17 cellular contexts compared by ENCODE assay signal in genomic region chr2:187775196-187775595, GRCh38.
A peak's percentile ranks its signal among the peaks of the same experiment; 100 is the strongest.
DNase-seq lines count a peak whose midpoint lies in the region; ATAC-seq, FAIRE-seq and TF ChIP-seq lines count a peak whose summit lies in the region.
"Had no signal": no experiment of that assay in that cellular context is flagged by ENCODE, and none has a peak within 500 bp of the region (broad histone marks: within the 10 kb centered on the region; RNA-seq: fewer than 3 reads in every experiment).

No MANE protein-coding gene starts in this region.

- no peak overlapping the region for H3K9ac ChIP-seq in keratinocyte (ENCODE audit: control insufficient read depth, extremely low read depth, insufficient read depth, low read length)

- FAIRE-seq in keratinocyte (lab: Jason Lieb, UNC): peak; percentile 20
- FAIRE-seq: D721Med had no signal

- H3K9me3 ChIP-seq in keratinocyte (ENCODE audit: control insufficient read depth, low read depth, low read length) (no peaks in the 10 kb centered on the region), ovary (no peaks in the 10 kb centered on the region)

- H2AFZ ChIP-seq in keratinocyte (ENCODE audit: control insufficient read depth, low read length): no peak overlapping the region

- TF ChIP-seq POLR2A in ovary (IDR thresholded peaks at IDR 0.05): no peak

- H3K4me3 ChIP-seq in keratinocyte (ENCODE audit: control insufficient read depth in 2 of 3, extremely low read depth in 1 of 3, insufficient read depth in 2 of 3, low read depth in 1 of 3, low read length in 3 of 3) (no peak overlapping the region), ovary (no peak overlapping the region)

- WGBS in ovary, 3 donors: 72 to 79% (median 77%) methylated on average over 2 of the region's 2 CpGs

- H3K4me1 ChIP-seq in keratinocyte (ENCODE audit: control insufficient read depth, extremely low read depth, insufficient read depth, low read length) (peaks cover 18% of the 10 kb centered on the region), ovary (ENCODE audit: insufficient read depth) (no peaks in the 10 kb centered on the region)

- no peaks in the 10 kb centered on the region for H3K79me2 ChIP-seq in keratinocyte (ENCODE audit: control insufficient read depth, insufficient read depth, low read length)

- H3K9me1 ChIP-seq in keratinocyte (ENCODE audit: control insufficient read depth, extremely low read depth, insufficient read depth, low read length): no peaks in the 10 kb centered on the region

- no peak for TF ChIP-seq EP300 in ovary (IDR thresholded peaks at IDR 0.05)

- intact Hi-C loops in ovary (cut with DNase I): no loop called here

- dilution Hi-C loops in keratinocyte (cut with MboI; ENCODE audit: extremely low pct_ligation_motif_present, low sequenced_read_pairs): no loop called here

- H4K20me1 ChIP-seq in keratinocyte (ENCODE audit: control insufficient read depth, extremely low read depth, insufficient read depth, low read length): no peaks in the 10 kb centered on the region

- TF ChIP-seq CTCF in keratinocyte (optimal IDR thresholded peaks at IDR 0.05 in 1 of 3, IDR thresholded peaks at IDR 0.05 in 1 of 3, conservative IDR thresholded peaks at IDR 0.05 in 1 of 3; ENCODE audit: extremely low read depth in 1 of 3, insufficient read depth in 2 of 3, low read length in 3 of 3) (no peak), ovary (IDR thresholded peaks at IDR 0.05) (no peak)

- ATAC-seq in GM19395 (IDR thresholded peaks at IDR 0.05; ENCODE audit: unreplicated experiment): peak; percentile 20
- ATAC-seq in HG03095 (IDR thresholded peaks at IDR 0.05; ENCODE audit: unreplicated experiment): peak; percentile 6
- ATAC-seq in HG03521 (IDR thresholded peaks at IDR 0.05; ENCODE audit: unreplicated experiment): peak; percentile 11

- peak overlapping the region; percentile 61 for H3K4me2 ChIP-seq in keratinocyte (ENCODE audit: control insufficient read depth, extremely low read depth, insufficient read depth, low read depth, low read length)

- H3K27ac ChIP-seq in keratinocyte (ENCODE audit: control insufficient read depth, insufficient read depth, low read length): peak overlapping the region; percentile 63
- H3K27ac ChIP-seq in ovary: no peak overlapping the region
- H3K27ac ChIP-seq: C4-2B had no signal

- DNase-seq in keratinocyte (ENCODE audit: low read depth, low spot score) (no peak), HuH-7.5 (ENCODE audit: low spot score) (no peak), ovary (no peak), T-helper 9 cell (no peak)
- DNase-seq: ACHN, GOT3, NCI-H1092 treated with DMSO at 0.1 percent for 48 hours, NCI-H146, NCI-H2081 treated with DMSO at 0.1 percent for 48 hours, RPMI8226, SIG-M5, T-helper 1 cell had no signal

- H3K36me3 ChIP-seq in keratinocyte (ENCODE audit: control insufficient read depth in 2 of 2, extremely low read depth in 1 of 2, insufficient read depth in 2 of 2, low read length in 2 of 2): no peaks in the 10 kb centered on the region
- no peaks in the 10 kb centered on the region for H3K36me3 ChIP-seq in ovary

- no peaks in the 10 kb centered on the region for H3K27me3 ChIP-seq in keratinocyte (ENCODE audit: control insufficient read depth, extremely low read depth, insufficient read depth, low read length)
- no peaks in the 10 kb centered on the region for H3K27me3 ChIP-seq in ovary
